ENCODE assay signal across 19 cellular contexts in the genomic region with DNA sequence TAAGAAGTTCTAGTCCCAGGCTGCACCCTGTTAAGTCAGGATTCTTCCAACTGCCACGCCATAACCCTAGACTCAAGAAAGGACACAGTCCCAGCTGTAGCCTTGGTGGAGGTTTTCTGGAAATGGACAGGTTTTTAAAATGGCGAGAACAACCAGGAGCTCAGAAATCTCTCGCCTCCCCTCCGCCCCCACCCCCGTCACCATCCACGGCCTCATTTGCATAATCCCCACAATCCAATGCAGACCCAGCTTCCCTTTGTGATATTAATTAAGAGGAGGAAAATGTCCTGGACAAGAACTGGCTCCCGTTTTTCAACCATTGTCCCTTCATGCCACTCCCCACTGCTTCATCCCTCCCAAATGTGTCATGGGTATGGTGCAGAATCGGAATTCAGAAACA. TPM values are rescaled to one million over a fixed set of nuclear protein-coding genes. Genes with fewer than 3 reads are reported as not detected.
DNase-seq lines count a peak whose midpoint lies in the region; TF ChIP-seq lines count a peak whose summit lies in the region.
"Had no signal": no experiment of that assay in that cellular context is flagged by ENCODE, and none has a peak within 500 bp of the region (broad histone marks: within the 10 kb centered on the region; RNA-seq: fewer than 3 reads in every experiment).

No MANE protein-coding gene starts in this region.

- no peak overlapping the region for H3T11ph ChIP-seq in H9 (ENCODE audit: low read length)

- H3K56ac ChIP-seq in H9 (ENCODE audit: insufficient read length, low read depth, low read length), result no peak overlapping the region

- no peaks in the 10 kb centered on the region; the same call in none of the 2 replicates for H3K27me3 Mint-ChIP-seq in H9 (ENCODE audit: low read depth)
- H3K27me3 Mint-ChIP-seq in nephron progenitor cell (ENCODE audit: low read depth, poor library complexity), result peaks cover 10% of the 10 kb centered on the region

- H3K9ac ChIP-seq in H9 (ENCODE audit: extremely low read depth, insufficient read length, low read length) (no peak overlapping the region), HUES48 (ENCODE audit: low read depth, low read length) (no peak overlapping the region)
- H3K9ac ChIP-seq: BLaER1 had no signal

- no peaks in the 10 kb centered on the region for H3K36me3 ChIP-seq in HUES48 (ENCODE audit: control insufficient read depth, insufficient read depth, low read length)
- H3K36me3 ChIP-seq in BE2C, result no peaks in the 10 kb centered on the region
- H3K36me3 ChIP-seq: BLaER1 had no signal

- H3K4ac ChIP-seq in H9 (ENCODE audit: low read depth, low read length), result no peak overlapping the region

- H2BK120ac ChIP-seq in H9 (ENCODE audit: low read depth, low read length, poor library complexity, severe bottlenecking), result no peak overlapping the region

- H3K9me3 ChIP-seq in H9 (ENCODE audit: control insufficient read depth, low read depth, low read length), result no peaks in the 10 kb centered on the region
- no peaks in the 10 kb centered on the region for H3K9me3 ChIP-seq in HUES48 (ENCODE audit: control insufficient read depth, insufficient read depth, low read length)
- H3K9me3 ChIP-seq in BE2C, result no peaks in the 10 kb centered on the region
- H3K9me3 ChIP-seq: BLaER1 had no signal

- peak overlapping the region in 1 of 2 experiments; percentile 55; a peak in 1 of 5 replicates for H3K4me3 Mint-ChIP-seq in H9
- H3K4me3 Mint-ChIP-seq in nephron progenitor cell, result no peak overlapping the region
- H3K4me3 Mint-ChIP-seq: CD4-positive, CD25-positive, alpha-beta regulatory T cell; CD8-positive, alpha-beta T cell had no signal

- no peak overlapping the region for H3K23ac ChIP-seq in H9 (ENCODE audit: insufficient read length, low read depth, low read length)

- no peak overlapping the region for H2BK5ac ChIP-seq in H9 (ENCODE audit: insufficient read length, low read length)

- no peaks in the 10 kb centered on the region for H3K27me3 ChIP-seq in H9 (ENCODE audit: insufficient read depth, low read length)
- H3K27me3 ChIP-seq in HUES48 (ENCODE audit: control insufficient read depth, insufficient read depth, low read length), result no peaks in the 10 kb centered on the region
- H3K27me3 ChIP-seq in BE2C, result no peaks in the 10 kb centered on the region
- H3K27me3 ChIP-seq: BLaER1 had no signal

- H3K9me3 Mint-ChIP-seq in H9, result no peaks in the 10 kb centered on the region; a peak in 1 of 5 replicates
- no peaks in the 10 kb centered on the region for H3K9me3 Mint-ChIP-seq in nephron progenitor cell
- H3K9me3 Mint-ChIP-seq: CD4-positive, CD25-positive, alpha-beta regulatory T cell; CD8-positive, alpha-beta T cell had no signal

- DNase-seq in H9, result no peak
- peak; percentile 39 for DNase-seq in iPS-NIHi11 (ENCODE audit: low spot score)
- no peak for DNase-seq in LoVo (ENCODE audit: low spot score)
- DNase-seq in nephron progenitor cell, result no peak
- DNase-seq in BE2C, result no peak
- DNase-seq: CD4-positive, CD25-positive, alpha-beta regulatory T cell; CD8-positive, alpha-beta T cell; DMS53; DMS79 treated with DMSO at 0.1 percent for 48 hours; GF-D8; HCEC 1CT had no signal

- H3K79me1 ChIP-seq in H9 (ENCODE audit: insufficient read depth, low read depth, low read length, poor library complexity, severe bottlenecking), result no peaks in the 10 kb centered on the region

- no peak overlapping the region for H2BK12ac ChIP-seq in H9 (ENCODE audit: insufficient read length, low read depth, low read length)

- H4K91ac ChIP-seq in H9 (ENCODE audit: insufficient read length, low read depth, low read length), result no peak overlapping the region

- H3K27ac ChIP-seq in H9 (ENCODE audit: insufficient read length, low read depth, low read length), result no peak overlapping the region
- peak overlapping the region; percentile 4 for H3K27ac ChIP-seq in HUES48 (ENCODE audit: low read depth, low read length)
- H3K27ac ChIP-seq: BLaER1, C4-2B had no signal

- H4K20me1 ChIP-seq in H9 (ENCODE audit: control insufficient read depth, insufficient read depth, insufficient read length), result no peaks in the 10 kb centered on the region
- H4K20me1 ChIP-seq: BLaER1 had no signal

- H3K79me2 ChIP-seq in H9 (ENCODE audit: insufficient read depth, low read length), result no peaks in the 10 kb centered on the region

- no peaks in the 10 kb centered on the region for H3K36me3 Mint-ChIP-seq in H9 (ENCODE audit: insufficient read depth in 1 of 3, low read depth in 3 of 3)
- no peaks in the 10 kb centered on the region for H3K36me3 Mint-ChIP-seq in nephron progenitor cell (ENCODE audit: low read depth)
- H3K36me3 Mint-ChIP-seq: CD4-positive, CD25-positive, alpha-beta regulatory T cell; CD8-positive, alpha-beta T cell had no signal

- peak overlapping the region; percentile 77 for H2AFZ ChIP-seq in H9 (ENCODE audit: low read length)

- no peak overlapping the region for H3K4me3 ChIP-seq in HUES48 (ENCODE audit: low read depth, low read length)
- no peak overlapping the region for H3K4me3 ChIP-seq in BE2C (ENCODE audit: low read depth, low read length)
- H3K4me3 ChIP-seq: BLaER1 had no signal

- peak overlapping the region; percentile 83 for H2BK20ac ChIP-seq in H9 (ENCODE audit: low read depth, low read length, poor library complexity, severe bottlenecking)

- no peak overlapping the region for H2AK5ac ChIP-seq in H9 (ENCODE audit: insufficient read length, low read length)

- peak overlapping the region; percentile 11 for H3K18ac ChIP-seq in H9 (ENCODE audit: insufficient read length, low read depth, low read length)

- H4K8ac ChIP-seq in H9 (replicated peaks; ENCODE audit: insufficient read length, low read depth, low read length), result no peak overlapping the region

- no peak overlapping the region for H4K5ac ChIP-seq in H9 (ENCODE audit: insufficient read length, low read depth, low read length)

- no peaks in the 10 kb centered on the region for H3K23me2 ChIP-seq in H9 (ENCODE audit: insufficient read length, low read depth, low read length, poor library complexity, severe bottlenecking)

- H3K4me1 Mint-ChIP-seq in H9, result peaks cover 6 to 8% of the 10 kb centered on the region in 2 experiments; a peak in 3 of 4 replicates
- no peaks in the 10 kb centered on the region for H3K4me1 Mint-ChIP-seq in nephron progenitor cell
- H3K4me1 Mint-ChIP-seq: CD4-positive, CD25-positive, alpha-beta regulatory T cell had no signal

- no CpG with 5 or more reads among the region's 8 CpGs for WGBS in H9 (ENCODE audit: extremely low coverage, insufficient read length, low lambda C conversion rate)

- H2BK15ac ChIP-seq in H9 (ENCODE audit: low read depth, low read length), result no peak overlapping the region

- H3K27ac Mint-ChIP-seq in H9, result no peak overlapping the region
- no peak overlapping the region for H3K27ac Mint-ChIP-seq in nephron progenitor cell
- H3K27ac Mint-ChIP-seq: CD8-positive, alpha-beta T cell had no signal

- H3K4me2 ChIP-seq in H9 (ENCODE audit: insufficient read depth, insufficient read length, low read length), result no peak overlapping the region
- H3K4me2 ChIP-seq: BLaER1 had no signal

- H3K4me1 ChIP-seq in H9 (ENCODE audit: insufficient read depth, low read length), result no peaks in the 10 kb centered on the region; the same call in 1 of the 2 replicates
- 0 out of 2 replicates have a peak, but pooled peaks cover 1% of the 10 kb centered on the region for H3K4me1 ChIP-seq in HUES48 (ENCODE audit: control insufficient read depth, insufficient read depth, low read length)
- no peaks in the 10 kb centered on the region for H3K4me1 ChIP-seq in BE2C
- H3K4me1 ChIP-seq: BLaER1 had no signal

- TF ChIP-seq CTCF in H9 (conservative IDR thresholded peaks at IDR 0.05) (no peak), nephron progenitor cell (IDR thresholded peaks at IDR 0.05) (no peak), BE2C (IDR thresholded peaks at IDR 0.05; ENCODE audit: low read depth, low read length) (no peak)

- no peak overlapping the region for H3K14ac ChIP-seq in H9 (ENCODE audit: insufficient read depth, low read length)

RNA-seq across cellular contexts. Expression of a gene that starts 11.0 kb away (rescaled TPM):
- 8.3 and 9.5 TPM in 2 replicates for total RNA-seq in H9 (2021)
- polyA plus RNA-seq in BE2C (2012; ENCODE audit: insufficient read depth, insufficient read length, low read depth), result 4.6 TPM
- total RNA-seq: CD4-positive, CD25-positive, alpha-beta regulatory T cell; CD8-positive, alpha-beta T cell had no signal
- polyA plus RNA-seq: CD4-positive, CD25-positive, alpha-beta regulatory T cell had no signal

RNA-seq across cellular contexts. Expression of a gene that starts 46.6 kb away (rescaled TPM):
- total RNA-seq in H9 (2021), result not detected in 2 replicates
- polyA plus RNA-seq in BE2C (2012; ENCODE audit: insufficient read depth, insufficient read length, low read depth), result not detected
- total RNA-seq: A172; A673; CD4-positive, CD25-positive, alpha-beta regulatory T cell; CD8-positive, alpha-beta T cell; Daoy; G401; H4 had no signal
- polyA plus RNA-seq: CD4-positive, CD25-positive, alpha-beta regulatory T cell had no signal

RNA-seq across cellular contexts. Expression of a gene that starts 56.2 kb away (rescaled TPM):
- not detected in 2 replicates for total RNA-seq in H9 (2021)
- polyA plus RNA-seq in BE2C (2012; ENCODE audit: insufficient read depth, insufficient read length, low read depth), result not detected
- total RNA-seq: A172; A673; CD4-positive, CD25-positive, alpha-beta regulatory T cell; CD8-positive, alpha-beta T cell; Daoy; G401; H4 had no signal
- polyA plus RNA-seq: CD4-positive, CD25-positive, alpha-beta regulatory T cell had no signal
